18 cellular contexts compared by ENCODE assay signal in the genomic region with DNA sequence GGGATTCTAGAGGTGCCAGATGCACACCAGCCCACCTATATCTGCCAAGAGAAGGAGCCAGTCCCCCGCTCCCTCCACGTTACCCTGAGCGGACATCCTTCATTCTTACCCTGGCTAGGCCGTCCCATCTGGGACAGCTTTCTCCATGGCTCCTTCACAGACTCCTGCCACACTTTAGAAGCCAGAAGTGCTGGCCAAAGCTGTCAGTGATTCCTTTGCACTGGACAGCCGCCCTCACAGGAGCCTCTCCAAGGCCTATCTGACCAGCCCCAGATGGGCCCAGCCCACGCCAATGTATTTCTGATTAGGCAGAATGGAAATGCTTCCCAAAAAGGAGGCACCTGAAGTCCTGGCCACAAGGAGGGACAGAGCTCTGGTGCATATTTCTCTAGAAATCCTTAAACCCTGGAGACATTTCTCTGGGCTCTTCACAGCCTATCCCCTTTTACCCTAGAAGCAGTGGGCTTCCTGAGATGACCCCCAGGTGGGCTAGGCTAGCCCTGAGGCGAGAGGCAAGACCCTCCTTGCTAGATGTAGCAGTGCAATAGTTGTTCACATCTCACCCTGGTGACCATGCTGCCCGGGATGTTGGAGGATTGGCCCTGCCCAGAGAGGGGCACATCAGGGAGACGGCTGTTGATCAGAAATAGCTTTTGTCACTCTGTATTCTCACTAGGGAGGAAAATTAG. TPM values are rescaled to one million over a fixed set of nuclear protein-coding genes. Genes with fewer than 3 reads are reported as not detected.
DNase-seq lines count a peak whose midpoint lies in the region; ATAC-seq and TF ChIP-seq lines count a peak whose summit lies in the region.
"Had no signal": no experiment of that assay in that cellular context is flagged by ENCODE, and none has a peak within 500 bp of the region (broad histone marks: within the 10 kb centered on the region; RNA-seq: fewer than 3 reads in every experiment).

No MANE protein-coding gene starts in this region.

- POLR2A ChIA-PET in activated CD4-positive, alpha-beta memory T cell treated with anti-CD3 and anti-CD28 coated beads, Interleukin-2, amount 10 ng/mL, durations not matched to agents 7 days and 5 days (lab: Charles Lee) = interaction anchor here (0.9 to 24.6 kb wide), 9 partner anchors 9 to 86 kb away, joined by 3 to 1193 read pairs (median 4); partner anchors contain the start of genes EIF2D and IKBKE

- peak overlapping the region in 10 of 11 experiments; percentile 5 to 55 (median 34); a peak in 15 of 22 replicates for H3K4me2 ChIP-seq in BLaER1 treated with 17β-estradiol and CSF1 and Interleukin-3, amounts not matched to agents 10 nM and 100 nM

- H3K9me3 Mint-ChIP-seq in T-helper 2 cell treated with Interferon-gamma antibody and Interleukin-4, amounts not matched to agents 5 μg/mL and 100 μg/mL, for 36 hours = no peaks in the 10 kb centered on the region
- no peaks in the 10 kb centered on the region for H3K9me3 Mint-ChIP-seq in activated CD4-positive, alpha-beta memory T cell treated with anti-CD3 and anti-CD28 coated beads, Interleukin-2, amount 10 ng/mL, durations not matched to agents 7 days and 5 days
- H3K9me3 Mint-ChIP-seq in glutamatergic neuron (ENCODE audit: unreplicated experiment) = no peaks in the 10 kb centered on the region
- H3K9me3 Mint-ChIP-seq: nephron progenitor cell had no signal

- intact Hi-C loops in right cardiac atrium (cut with DNase I) = no loop called here

- 56% methylated on average over 9 of the region's 9 CpGs for WGBS in right cardiac atrium

- peaks cover 3% of the 10 kb centered on the region for H3K36me3 Mint-ChIP-seq in T-helper 2 cell treated with Interferon-gamma antibody and Interleukin-4, amounts not matched to agents 5 μg/mL and 100 μg/mL, for 36 hours (ENCODE audit: low read depth)
- no peaks in the 10 kb centered on the region for H3K36me3 Mint-ChIP-seq in activated CD4-positive, alpha-beta memory T cell treated with anti-CD3 and anti-CD28 coated beads, Interleukin-2, amount 10 ng/mL, durations not matched to agents 7 days and 5 days (ENCODE audit: low read depth)
- H3K36me3 Mint-ChIP-seq in glutamatergic neuron (ENCODE audit: unreplicated experiment) = peaks cover 11% of the 10 kb centered on the region
- H3K36me3 Mint-ChIP-seq: WTC11 had no signal

- no peaks in the 10 kb centered on the region for H4K20me1 ChIP-seq in BLaER1 treated with 17β-estradiol and CSF1 and Interleukin-3, amounts not matched to agents 10 nM and 100 nM

- H3K9ac ChIP-seq in BLaER1 treated with 17β-estradiol and CSF1 and Interleukin-3, amounts not matched to agents 10 nM and 100 nM = no peak overlapping the region

- CTCF ChIA-PET in activated CD4-positive, alpha-beta memory T cell treated with anti-CD3 and anti-CD28 coated beads, Interleukin-2, amount 10 ng/mL, durations not matched to agents 7 days and 5 days (lab: Charles Lee) = interaction anchor here (0.6 to 23.3 kb wide), 16 partner anchors 8 to 183 kb away, joined by 3 to 524 read pairs (median 5); partner anchors contain the start of genes DYRK3, EIF2D and IKBKE

- H3K27ac ChIP-seq in BLaER1 treated with 17β-estradiol and CSF1 and Interleukin-3, amounts not matched to agents 10 nM and 100 nM = peak overlapping the region in 1 of 11 experiments; percentile 12; a peak in 3 of 22 replicates
- H3K27ac ChIP-seq in right cardiac atrium (ENCODE audit: low read length) = no peak overlapping the region
- H3K27ac ChIP-seq: brain microvascular endothelial cell had no signal

- H3K9me3 ChIP-seq in BLaER1 treated with 17β-estradiol and CSF1 and Interleukin-3, amounts not matched to agents 10 nM and 100 nM (replicated peaks in 1 of 11) = peaks cover 0 to 12% (median 0%) of the 10 kb centered on the region in 11 experiments; a peak in 4 of 22 replicates
- H3K9me3 ChIP-seq in right cardiac atrium (ENCODE audit: control insufficient read depth, low read length) = no peaks in the 10 kb centered on the region

- H3K27ac Mint-ChIP-seq in T-helper 2 cell treated with Interferon-gamma antibody and Interleukin-4, amounts not matched to agents 5 μg/mL and 100 μg/mL, for 36 hours = peak overlapping the region; percentile 92
- H3K27ac Mint-ChIP-seq in activated CD4-positive, alpha-beta memory T cell treated with anti-CD3 and anti-CD28 coated beads, Interleukin-2, amount 10 ng/mL, durations not matched to agents 7 days and 5 days = peak overlapping the region; percentile 86
- H3K27ac Mint-ChIP-seq in glutamatergic neuron (ENCODE audit: unreplicated experiment) = no peak overlapping the region
- H3K27ac Mint-ChIP-seq: nephron progenitor cell, WTC11 had no signal

- H3K4me3 Mint-ChIP-seq in T-helper 2 cell treated with Interferon-gamma antibody and Interleukin-4, amounts not matched to agents 5 μg/mL and 100 μg/mL, for 36 hours = peak overlapping the region; percentile 77
- H3K4me3 Mint-ChIP-seq in activated CD4-positive, alpha-beta memory T cell treated with anti-CD3 and anti-CD28 coated beads, Interleukin-2, amount 10 ng/mL, durations not matched to agents 7 days and 5 days = no peak overlapping the region
- no peak overlapping the region for H3K4me3 Mint-ChIP-seq in glutamatergic neuron (ENCODE audit: unreplicated experiment)
- H3K4me3 Mint-ChIP-seq: nephron progenitor cell, WTC11 had no signal

- no peaks in the 10 kb centered on the region for H3K27me3 ChIP-seq in BLaER1 treated with 17β-estradiol and CSF1 and Interleukin-3, amounts not matched to agents 10 nM and 100 nM
- H3K27me3 ChIP-seq in right cardiac atrium (ENCODE audit: control insufficient read depth, insufficient read depth) = no peaks in the 10 kb centered on the region

- DNase-seq in T-helper 2 cell treated with Interferon-gamma antibody and Interleukin-4, amounts not matched to agents 5 μg/mL and 100 μg/mL, for 36 hours (ENCODE audit: low spot score) = no peak
- DNase-seq in T-helper 2 cell = no peak
- DNase-seq in activated CD4-positive, alpha-beta memory T cell treated with anti-CD3 and anti-CD28 coated beads, Interleukin-2, amount 10 ng/mL, durations not matched to agents 7 days and 5 days = no peak
- DNase-seq in right cardiac atrium = peak in 2 of 3 donors; percentile 23 to 69
- no peak for DNase-seq in SHP77 (lab: John Stamatoyannopoulos, UW)
- DNase-seq in glutamatergic neuron = no peak
- DNase-seq: brain microvascular endothelial cell; GF-D8; hypothalamus; NCI-H1105 treated with DMSO at 0.1 percent for 48 hours; NCI-H2107; NCI-H526; nephron progenitor cell; stimulated activated CD4-positive, alpha-beta T cell treated with anti-CD3 and anti-CD28 coated beads, Interleukin-2, amount 100 ng/mL, for 48 hours had no signal

- H3K4me3 ChIP-seq in BLaER1 treated with 17β-estradiol and CSF1 and Interleukin-3, amounts not matched to agents 10 nM and 100 nM = no peak overlapping the region
- no peak overlapping the region for H3K4me3 ChIP-seq in right cardiac atrium (ENCODE audit: low read length)
- H3K4me3 ChIP-seq: GM12878 had no signal

- peaks cover 52% of the 10 kb centered on the region for H3K4me1 Mint-ChIP-seq in T-helper 2 cell treated with Interferon-gamma antibody and Interleukin-4, amounts not matched to agents 5 μg/mL and 100 μg/mL, for 36 hours (ENCODE audit: low read depth)
- peaks cover 60% of the 10 kb centered on the region for H3K4me1 Mint-ChIP-seq in activated CD4-positive, alpha-beta memory T cell treated with anti-CD3 and anti-CD28 coated beads, Interleukin-2, amount 10 ng/mL, durations not matched to agents 7 days and 5 days
- peaks cover 8% of the 10 kb centered on the region for H3K4me1 Mint-ChIP-seq in glutamatergic neuron (ENCODE audit: low read depth, unreplicated experiment)

- ATAC-seq in right cardiac atrium (peak; percentile 39 to 54), GM21447 (IDR thresholded peaks at IDR 0.05; ENCODE audit: unreplicated experiment) (no peak)
- ATAC-seq: GM12878, WTC11 had no signal

- H3K4me1 ChIP-seq in BLaER1 treated with 17β-estradiol and CSF1 and Interleukin-3, amounts not matched to agents 10 nM and 100 nM = peaks cover 27 to 74% (median 52%) of the 10 kb centered on the region in 10 experiments
- H3K4me1 ChIP-seq in right cardiac atrium (ENCODE audit: control insufficient read depth, insufficient read depth, low read length) = peaks cover 4% of the 10 kb centered on the region

- no peaks in the 10 kb centered on the region for H3K27me3 Mint-ChIP-seq in T-helper 2 cell treated with Interferon-gamma antibody and Interleukin-4, amounts not matched to agents 5 μg/mL and 100 μg/mL, for 36 hours (ENCODE audit: low read depth)
- no peaks in the 10 kb centered on the region for H3K27me3 Mint-ChIP-seq in activated CD4-positive, alpha-beta memory T cell treated with anti-CD3 and anti-CD28 coated beads, Interleukin-2, amount 10 ng/mL, durations not matched to agents 7 days and 5 days
- peaks cover 2% of the 10 kb centered on the region for H3K27me3 Mint-ChIP-seq in glutamatergic neuron (ENCODE audit: unreplicated experiment)

- no peak for TF ChIP-seq CTCF in glutamatergic neuron (IDR thresholded peaks at IDR 0.05; ENCODE audit: partially characterized antibody, unreplicated experiment)

- H3K36me3 ChIP-seq in BLaER1 treated with 17β-estradiol and CSF1 and Interleukin-3, amounts not matched to agents 10 nM and 100 nM = peaks cover 0 to 15% (median 8%) of the 10 kb centered on the region in 11 experiments; a peak in 7 of 22 replicates
- H3K36me3 ChIP-seq: brain microvascular endothelial cell had no signal

RNA-seq across cellular contexts. Expression of gene RASSF5, which starts 44.1 kb away (rescaled TPM):
- total RNA-seq in activated CD4-positive, alpha-beta memory T cell treated with anti-CD3 and anti-CD28 coated beads, Interleukin-2, amount 10 ng/mL, durations not matched to agents 7 days and 5 days = 100 to 1,000 TPM; 213 to 216 TPM
- total RNA-seq in right cardiac atrium (10 to 100 TPM; 17.4 to 29.0 (median 22.0) TPM), glutamatergic neuron (ENCODE audit: unreplicated experiment) (2.7 TPM)
- 9.3 TPM for polyA plus RNA-seq in right cardiac atrium

Comparison
In these comparisons a context has a peak if more than half of its experiments do, and no peak if none do; other contexts are left out.
1. DNase-seq: peak in right cardiac atrium (2 of 3); none in T-helper 2 cell treated with Interferon-gamma antibody and Interleukin-4, amounts not matched to agents 5 μg/mL and 100 μg/mL, for 36 hours (single experiment), T-helper 2 cell (0 of 5), activated CD4-positive, alpha-beta memory T cell treated with anti-CD3 and anti-CD28 coated beads, Interleukin-2, amount 10 ng/mL, durations not matched to agents 7 days and 5 days (single experiment), SHP77 (0 of 2) and glutamatergic neuron (single experiment).
2. RNA of gene RASSF5, which starts 44.1 kb away (total RNA-seq): 213 to 216 TPM in activated CD4-positive, alpha-beta memory T cell treated with anti-CD3 and anti-CD28 coated beads, Interleukin-2, amount 10 ng/mL, durations not matched to agents 7 days and 5 days; 17.4 to 29.0 TPM in right cardiac atrium and 2.7 TPM in glutamatergic neuron (single experiment); every median in the first group is over 4 times any median in the second.